Comparison of ENCODE assay signal across 20 cellular contexts in the genomic region with DNA sequence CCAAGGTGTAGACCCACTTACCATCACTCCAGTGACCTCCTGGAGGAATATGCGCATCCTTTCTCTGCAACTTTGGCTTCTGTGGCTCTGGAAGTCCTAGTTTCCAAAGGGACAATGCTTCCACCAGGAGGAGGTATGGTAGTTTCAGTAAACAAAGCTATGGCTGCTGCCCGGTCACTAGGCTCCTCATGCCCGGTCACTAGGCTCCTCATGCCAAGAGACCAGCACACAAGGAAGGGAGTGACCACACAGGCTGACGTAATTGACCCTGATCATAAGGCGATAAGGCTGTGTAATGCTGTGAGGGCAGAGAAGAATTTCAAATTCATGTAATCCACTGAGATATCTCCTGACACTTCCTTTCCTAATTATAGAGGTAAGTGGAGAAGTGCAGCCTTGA.
DNase-seq lines count a peak whose midpoint lies in the region; ATAC-seq, FAIRE-seq and TF ChIP-seq lines count a peak whose summit lies in the region.
"Had no signal": no experiment of that assay in that cellular context is flagged by ENCODE, and none has a peak within 500 bp of the region (broad histone marks: within the 10 kb centered on the region; RNA-seq: fewer than 3 reads in every experiment).

No MANE protein-coding gene starts in this region.

- BruUV-seq in K562 (replicated peaks; lab: Mats Ljungman, UMichigan) (no TSS peak), HepG2 (replicated peaks; lab: Mats Ljungman, UMichigan) (no TSS peak)

- 0 out of 3 replicates have a peak overlapping the region, but pooled peaks have one; percentile 0 for H3K27ac ChIP-seq in K562 (ENCODE audit: extremely low read depth, low read depth, low read length)
- no peak overlapping the region for H3K27ac ChIP-seq in HepG2 (ENCODE audit: extremely low read length, insufficient read depth, low read length)

- H3K9ac ChIP-seq in K562 (ENCODE audit: insufficient read depth in 1 of 2, low read depth in 2 of 2, low read length in 2 of 2), result no peak overlapping the region; a peak in 1 of 4 replicates
- H3K9ac ChIP-seq in HepG2 (ENCODE audit: insufficient read depth, low read depth, low read length), result no peak overlapping the region

- CTCF ChIA-PET in K562 (lab: Yijun Ruan, JAX; ENCODE audit: low intra/inter-chr PET ratio), result interaction anchor here (2.0 kb wide), 1 partner anchor 153 kb away, joined by 14 read pairs; no protein-coding TSS in a partner anchor
- CTCF ChIA-PET in HepG2 (lab: Yijun Ruan, JAX; ENCODE audit: low intra/inter-chr PET ratio, low total read pairs), result no interaction called here

- H4K20me1 ChIP-seq in K562 (replicated peaks; ENCODE audit: control insufficient read depth, insufficient read depth, low read length), result no peaks in the 10 kb centered on the region
- no peaks in the 10 kb centered on the region for H4K20me1 ChIP-seq in HepG2 (ENCODE audit: insufficient read depth, low read length)

- ATAC-seq in K562, result peak; percentile 53
- no peak for ATAC-seq in HepG2
- ATAC-seq in GM21786 (IDR thresholded peaks at IDR 0.05; ENCODE audit: unreplicated experiment), result no peak

- H3K4me3 ChIP-seq in K562, result no peak overlapping the region
- no peak overlapping the region for H3K4me3 ChIP-seq in HepG2 (replicated peaks in 1 of 3; ENCODE audit: insufficient read depth in 1 of 3, low read depth in 2 of 3, low read length in 3 of 3)
- no peak overlapping the region for H3K4me3 ChIP-seq in retinal pigment epithelial cell (ENCODE audit: low read length)

- TF ChIP-seq POLR2A in K562 (conservative IDR thresholded peaks at IDR 0.05), result no peak
- TF ChIP-seq POLR2A in HepG2 (IDR thresholded peaks at IDR 0.05; ENCODE audit: insufficient read depth in 1 of 2, low read depth in 2 of 2, low read length in 2 of 2), result no peak

- H2AFZ ChIP-seq in K562 (ENCODE audit: low read depth, low read length), result peak overlapping the region; percentile 18; the same call in 1 of the 2 replicates
- no peak overlapping the region for H2AFZ ChIP-seq in HepG2 (ENCODE audit: low read length)

- H3K9me1 ChIP-seq in K562 (ENCODE audit: control insufficient read depth, insufficient read depth, low read length), result no peaks in the 10 kb centered on the region

- intact Hi-C loops in K562 (cut with micrococcal nuclease), result loop anchor here (1.0 kb wide), 1 partner anchor 153 kb away; no protein-coding TSS in a partner anchor
- intact Hi-C loops in HepG2 (cut with micrococcal nuclease; ENCODE audit: unreplicated experiment), result no loop called here

- TF ChIP-seq CTCF in K562 (IDR thresholded peaks at IDR 0.05 in 2 of 3, conservative IDR thresholded peaks at IDR 0.05 in 1 of 3; ENCODE audit: insufficient read depth in 2 of 3, low read depth in 1 of 3, low read length in 3 of 3) (peak; percentile 16 to 51 (median 33); a peak in 3 of 6 replicates), HepG2 (CRISPR knock-in tag; IDR thresholded peaks at IDR 0.05) (no peak), retinal pigment epithelial cell (conservative IDR thresholded peaks at IDR 0.05; ENCODE audit: low read depth, low read length) (peak; percentile 27)

- DNase-seq in NCI-H226 (peak; percentile 3), K562 (ENCODE audit: extremely low read depth in 1 of 4, low spot score in 3 of 4) (no peak), HepG2 (ENCODE audit: low spot score) (no peak), retinal pigment epithelial cell (ENCODE audit: low read depth) (no peak), amniotic stem cell (lab: John Stamatoyannopoulos, UW) (no peak), NCI-H69 (lab: John Stamatoyannopoulos, UW) (no peak)
- DNase-seq: BE2C; CD4-positive, alpha-beta memory T cell; DMS79 treated with DMSO at 0.1 percent for 48 hours; GOT3; HFFc6; KBM-7; NCI-H1092; NCI-H1694; NCI-H748 treated with DMSO at 0.1 percent for 48 hours had no signal

- in situ Hi-C loops in K562 (cut with MboI), result no loop called here
- in situ Hi-C loops in HepG2 (cut with HindIII; ENCODE audit: extremely low pct_ligation_motif_present, low pct_unique_long_range_greater_than_20kb), result no loop called here

- peaks cover 5 to 20% of the 10 kb centered on the region in 2 experiments; a peak in 4 of 5 replicates for H3K4me1 ChIP-seq in K562 (replicated peaks in 1 of 2; ENCODE audit: control insufficient read depth in 2 of 2, insufficient read depth in 2 of 2, low read length in 2 of 2)
- no peaks in the 10 kb centered on the region for H3K4me1 ChIP-seq in HepG2 (ENCODE audit: insufficient read depth, low read length)
- H3K4me1 ChIP-seq: BE2C had no signal

- 0 out of 2 replicates have a peak, but pooled peaks cover 1% of the 10 kb centered on the region for H3K9me3 ChIP-seq in K562 (replicated peaks; ENCODE audit: control insufficient read depth, insufficient read depth, low read depth, low read length)
- H3K9me3 ChIP-seq in HepG2 (ENCODE audit: low read length), result no peaks in the 10 kb centered on the region
- H3K9me3 ChIP-seq: BE2C had no signal

- H3K36me3 ChIP-seq in K562 (ENCODE audit: control insufficient read depth, insufficient read depth, low read length) (peaks cover 6% of the 10 kb centered on the region; the same call in 1 of the 3 replicates), HepG2 (replicated peaks in 1 of 2; ENCODE audit: control insufficient read depth in 1 of 2, insufficient read depth in 2 of 2, low read length in 2 of 2) (no peaks in the 10 kb centered on the region)
- H3K36me3 ChIP-seq: BE2C had no signal

- POLR2A ChIA-PET in K562 (lab: Yijun Ruan, JAX), result interaction anchor here (0.6 kb wide), 1 partner anchor 28 kb away, joined by 3 read pairs; no protein-coding TSS in a partner anchor
- POLR2A ChIA-PET in HepG2 (lab: Yijun Ruan, JAX), result no interaction called here

- TF ChIP-seq RAD21 in K562 (CRISPR knock-in tag; conservative IDR thresholded peaks at IDR 0.05 in 1 of 2, IDR thresholded peaks at IDR 0.05 in 1 of 2), result peak; percentile 77 to 78
- no peak for TF ChIP-seq RAD21 in HepG2 (CRISPR knock-in tag; IDR thresholded peaks at IDR 0.05)

- H3K79me2 ChIP-seq in K562 (ENCODE audit: control insufficient read depth, insufficient read depth, low read length), result no peaks in the 10 kb centered on the region
- H3K79me2 ChIP-seq in HepG2 (ENCODE audit: insufficient read depth, low read length), result no peaks in the 10 kb centered on the region

- WGBS in K562 (ENCODE audit: insufficient coverage, low coverage, missing lambda C conversion rate), result 53% methylated on average over 5 of the region's 5 CpGs
- 100% methylated on average over 5 of the region's 5 CpGs for WGBS in HepG2 (ENCODE audit: low lambda C conversion rate)

- H3K27me3 ChIP-seq in K562 (ENCODE audit: control insufficient read depth in 2 of 2, insufficient read depth in 2 of 2, low read length in 2 of 2), result no peaks in the 10 kb centered on the region
- H3K27me3 ChIP-seq in HepG2 (ENCODE audit: control insufficient read depth in 1 of 2, insufficient read depth in 2 of 2, low read length in 2 of 2), result no peaks in the 10 kb centered on the region
- H3K27me3 ChIP-seq: BE2C had no signal

- TF ChIP-seq EP300 in K562 (IDR thresholded peaks at IDR 0.05; ENCODE audit: low read length) (no peak), HepG2 (IDR thresholded peaks at IDR 0.05; ENCODE audit: low read depth in 2 of 2, low read length in 2 of 2) (no peak), HepG2 (CRISPR knock-in tag; IDR thresholded peaks at IDR 0.05; ENCODE audit: borderline replicate concordance) (no peak)

- no peak overlapping the region for H3K4me2 ChIP-seq in K562 (ENCODE audit: insufficient read depth, low read length)
- H3K4me2 ChIP-seq in HepG2 (ENCODE audit: low read depth, low read length), result no peak overlapping the region

- no peak for FAIRE-seq in K562 (lab: Jason Lieb, UNC)
- no peak for FAIRE-seq in HepG2 (lab: Jason Lieb, UNC)
- FAIRE-seq: D721Med, G401.6, GM12891, HTR-8/SVneo had no signal

TF ChIP-seq in K562, 482 proteins besides CTCF, POLR2A, EP300 and RAD21 (continues in another document):
- no peak for TF ChIP-seq GTF2A2 (tag; IDR thresholded peaks at IDR 0.05)
- TF ChIP-seq HMG20A (CRISPR knock-in tag; conservative IDR thresholded peaks at IDR 0.05), result no peak
- 0 out of 2 replicates have a peak, but pooled peaks have one; percentile 38 for TF ChIP-seq SMAD3 (CRISPR knock-in tag; conservative IDR thresholded peaks at IDR 0.05)

TF ChIP-seq in HepG2, 621 proteins besides CTCF, POLR2A, EP300 and RAD21:
- TF ChIP-seq SMC3 (IDR thresholded peaks at IDR 0.05; ENCODE audit: low read length) (peak; percentile 13; the same call in 1 of the 2 replicates), GLI4 (CRISPR knock-in tag; IDR thresholded peaks at IDR 0.05; ENCODE audit: borderline replicate concordance) (no peak)
